ENCODE assay signal across 16 cellular contexts in genomic region chr3:107894998-107895397, GRCh38.
"Had no signal": no experiment of that assay in that cellular context is flagged by ENCODE, and none has a peak within 500 bp of the region (broad histone marks: within the 10 kb centered on the region; RNA-seq: fewer than 3 reads in every experiment).

No MANE protein-coding gene starts in this region.

- DNase-seq: activated CD4-positive, alpha-beta T cell treated with anti-CD3 and anti-CD28 coated beads, Interleukin-2, amount 50 U/mL, for 4 hours; activated CD4-positive, CD25-positive, alpha-beta regulatory T cell; activated CD8-positive, alpha-beta memory T cell treated with anti-CD3 and anti-CD28 coated beads, Interleukin-2, amount 10 ng/mL, durations not matched to agents 7 days and 5 days; activated effector memory CD4-positive, alpha-beta T cell treated with Interleukin-2 at 50 U/mL for 16 hours; activated T-cell treated with anti-CD3 and anti-CD28 coated beads, Interleukin-2, amount 50 U/mL, for 24 hours; effector memory CD4-positive, alpha-beta T cell; foreskin melanocyte; head of caudate nucleus; kidney glomerular epithelial cell; left ventricle myocardium superior; mucosa of descending colon; naive thymus-derived CD8-positive, alpha-beta T cell; stimulated activated CD4-positive, alpha-beta T cell treated with anti-CD3 and anti-CD28 coated beads, Interleukin-12 subunit alpha, Interleukin-12 subunit beta, amount 100 ng/mL, for 4 hours; stimulated activated CD4-positive, alpha-beta T cell treated with anti-CD3 and anti-CD28 coated beads, Interleukin-2, amount 100 ng/mL, for 24 hours; stimulated activated naive B cell treated with anti-CD40 and anti-IgM and Interleukin-4, amounts not matched to agents 10 μg/mL and 1 μg/mL and 100 μg/mL, for 72 hours; T-helper 17 cell had no signal

- ATAC-seq: activated CD8-positive, alpha-beta memory T cell treated with anti-CD3 and anti-CD28 coated beads, Interleukin-2, amount 10 ng/mL, durations not matched to agents 7 days and 5 days; left ventricle myocardium superior; mucosa of descending colon; naive thymus-derived CD8-positive, alpha-beta T cell; stimulated activated naive B cell treated with anti-CD40 and anti-IgM and Interleukin-4, amounts not matched to agents 10 μg/mL and 1 μg/mL and 100 μg/mL, for 72 hours; T-helper 17 cell had no signal

- H3K4me3 ChIP-seq: mucosa of descending colon had no signal
